ENCODE assay signal across 27 cellular contexts in genomic region chr12:4172999-4173398, GRCh38.
DNase-seq lines count a peak whose midpoint lies in the region; ATAC-seq lines count a peak whose summit lies in the region.
"Had no signal": no experiment of that assay in that cellular context is flagged by ENCODE, and none has a peak within 500 bp of the region (broad histone marks: within the 10 kb centered on the region; RNA-seq: fewer than 3 reads in every experiment).

No MANE protein-coding gene starts in this region.

- WGBS in trophoblast cell (ENCODE audit: extremely low coverage, insufficient coverage, insufficient read length) = no CpG with 5 or more reads among the region's 4 CpGs

- H2BK5ac ChIP-seq in trophoblast cell (ENCODE audit: low read depth, low read length, poor library complexity) = no peak overlapping the region

- no peaks in the 10 kb centered on the region for H3K79me2 ChIP-seq in trophoblast cell (ENCODE audit: control insufficient read depth, insufficient read depth, low read length, poor library complexity)

- H3K4me3 ChIP-seq in trophoblast cell (ENCODE audit: low read depth, low read length) = no peak overlapping the region
- H3K4me3 ChIP-seq: body of pancreas, HAP-1, lung, ovary, Peyer's patch, spleen, upper lobe of left lung had no signal

- H4K8ac ChIP-seq in trophoblast cell (ENCODE audit: low read depth, low read length) = no peak overlapping the region

- no peaks in the 10 kb centered on the region for H3K79me1 ChIP-seq in trophoblast cell (ENCODE audit: low read length)

- H3K9me3 ChIP-seq in trophoblast cell (ENCODE audit: insufficient read depth, low read depth, low read length) = no peaks in the 10 kb centered on the region
- H3K9me3 ChIP-seq: body of pancreas, HAP-1, ovary, Peyer's patch, spleen, upper lobe of left lung had no signal

- H3K23ac ChIP-seq in trophoblast cell (ENCODE audit: low read length) = no peak overlapping the region

- H3K27me3 ChIP-seq in trophoblast cell (ENCODE audit: insufficient read depth, low read length) = no peaks in the 10 kb centered on the region
- H3K27me3 ChIP-seq: body of pancreas, ovary, Peyer's patch, upper lobe of left lung had no signal

- no peak overlapping the region for H3K18ac ChIP-seq in trophoblast cell (ENCODE audit: low read length)

- H3K36me3 ChIP-seq in trophoblast cell (ENCODE audit: control insufficient read depth in 1 of 2, insufficient read depth in 2 of 2, low read length in 2 of 2) = no peaks in the 10 kb centered on the region
- H3K36me3 ChIP-seq: HAP-1, ovary, Peyer's patch, spleen, upper lobe of left lung had no signal

- H3K14ac ChIP-seq in trophoblast cell (ENCODE audit: low read length) = no peak overlapping the region

- no peak overlapping the region for H3K4ac ChIP-seq in trophoblast cell (ENCODE audit: low read depth, low read length)

- no peak overlapping the region for H2BK120ac ChIP-seq in trophoblast cell (ENCODE audit: insufficient read depth, low read length, poor library complexity)

- H3K4me1 ChIP-seq in trophoblast cell (ENCODE audit: control insufficient read depth in 1 of 2, insufficient read depth in 2 of 2, low read length in 2 of 2) = no peaks in the 10 kb centered on the region
- H3K4me1 ChIP-seq: body of pancreas, HAP-1, Peyer's patch, upper lobe of left lung had no signal

- no peak overlapping the region for H3K4me2 ChIP-seq in trophoblast cell (ENCODE audit: low read length)

- no peak overlapping the region for H2BK12ac ChIP-seq in trophoblast cell (ENCODE audit: low read length)

- DNase-seq in EL = peak; percentile 62
- peak; percentile 38 for DNase-seq in M059J (ENCODE audit: low read depth)
- DNase-seq in dedifferentiated amniotic fluid mesenchymal stem cell (ENCODE audit: extremely low spot score) = peak; percentile 26
- DNase-seq in trophoblast cell = no peak
- DNase-seq in NCI-H226 = no peak
- DNase-seq in SHP77 treated with DMSO at 0.1 percent for 48 hours (lab: John Stamatoyannopoulos, UW) = no peak
- DNase-seq: activated naive CD8-positive, alpha-beta T cell treated with anti-CD3 and anti-CD28 coated beads for 36 hours; body of pancreas; C1 segment of cervical spinal cord; cerebellar nuclear complex; COR-L47; DMS53; glutamatergic neuron; NCI-H1105 treated with DMSO at 0.1 percent for 48 hours; NCI-H2029; NCI-H526 treated with DMSO at 0.1 percent for 48 hours; ovary; Peyer's patch; SIG-M5; spleen; upper lobe of left lung had no signal

- H3K9ac ChIP-seq in trophoblast cell (ENCODE audit: low read length) = peak overlapping the region; percentile 63

- no peak overlapping the region for H4K91ac ChIP-seq in trophoblast cell (ENCODE audit: low read depth, low read length)

- H2AK5ac ChIP-seq in trophoblast cell (ENCODE audit: low read length) = no peak overlapping the region

- no peak overlapping the region for H2AFZ ChIP-seq in trophoblast cell (ENCODE audit: insufficient read depth, low read length, poor library complexity)

- no peak for ATAC-seq in GM21737 (IDR thresholded peaks at IDR 0.05; ENCODE audit: unreplicated experiment)
- ATAC-seq: activated T-helper 17 cell treated with anti-CD3 and anti-CD28 coated beads, Interleukin-2, amount 50 U/mL, for 72 hours; body of pancreas; WTC11 had no signal

- no peak overlapping the region for H4K12ac ChIP-seq in trophoblast cell (ENCODE audit: low read depth, low read length)

- H3K27ac ChIP-seq in trophoblast cell (ENCODE audit: low read depth, low read length) = no peak overlapping the region
- H3K27ac ChIP-seq: body of pancreas, HL-60, ovary, Peyer's patch, upper lobe of left lung had no signal

Comparison
In these comparisons a context has a peak if more than half of its experiments do, and no peak if none do; other contexts are left out.
1. DNase-seq: peak in EL (single experiment), M059J (single experiment) and dedifferentiated amniotic fluid mesenchymal stem cell (single experiment); none in trophoblast cell (0 of 2), NCI-H226 (single experiment) and SHP77 treated with DMSO at 0.1 percent for 48 hours (single experiment).